In the genomic region with DNA sequence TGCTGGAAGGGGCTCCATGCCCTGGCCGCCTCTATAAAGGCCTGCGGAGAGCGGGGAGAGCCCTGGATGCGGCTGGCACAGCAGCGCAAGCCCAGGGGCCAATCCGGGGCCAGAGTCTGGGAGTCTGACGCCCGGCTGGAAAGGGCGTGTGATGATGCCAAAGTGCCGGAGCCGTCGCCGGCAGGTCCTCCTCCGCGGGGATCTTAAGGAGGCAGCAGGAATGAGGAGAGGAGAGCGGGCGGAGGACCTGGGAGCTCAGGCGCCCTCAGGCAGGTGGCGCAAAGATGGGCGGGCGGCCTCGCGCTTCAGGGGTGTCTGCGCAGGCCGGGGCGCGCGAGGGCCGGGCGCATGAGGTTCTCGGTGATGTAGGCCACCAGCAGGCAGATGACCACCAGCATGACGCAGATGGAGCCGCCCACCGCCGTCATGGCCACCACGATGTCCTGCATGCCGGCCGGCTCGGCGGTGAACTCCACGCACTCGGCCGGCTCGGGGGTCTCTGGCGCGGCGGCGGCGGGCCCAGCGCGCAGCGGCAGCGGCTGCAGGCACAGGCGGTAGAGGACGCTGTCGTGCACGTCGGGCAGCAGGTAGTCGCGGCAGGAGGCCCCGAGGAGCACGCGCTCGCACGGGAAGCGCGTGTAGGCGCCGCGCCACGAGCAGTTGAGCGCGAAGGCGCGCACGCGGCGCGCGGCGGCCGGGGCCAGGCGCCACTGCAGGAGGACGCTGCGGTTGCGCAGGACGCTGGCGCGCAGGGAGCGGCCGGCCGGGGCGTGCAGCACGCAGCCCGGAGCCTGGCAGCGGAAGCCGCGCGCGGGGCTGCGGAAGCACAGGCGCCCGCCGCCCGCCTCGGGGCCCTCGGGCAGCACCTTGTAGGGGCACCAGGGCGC, we compare ENCODE assay signal across 8 cellular contexts. TPM values are rescaled to one million over a fixed set of nuclear protein-coding genes. Genes with fewer than 3 reads are reported as not detected.
A peak's percentile ranks its signal among the peaks of the same experiment; 100 is the strongest.
DNase-seq lines count a peak whose midpoint lies in the region; ATAC-seq, FAIRE-seq and TF ChIP-seq lines count a peak whose summit lies in the region.

No MANE protein-coding gene starts in this region.

- POLR2A ChIA-PET in CD4-positive, alpha-beta T cell (lab: Charles Lee) = interaction anchor here (3.3 kb wide), 1 partner anchor 16 kb away, joined by 21 read pairs; the partner anchor contains the start of gene MIB2

- no peaks in the 10 kb centered on the region for H3K36me3 Mint-ChIP-seq in CD4-positive, alpha-beta T cell (ENCODE audit: low read depth)
- no peaks in the 10 kb centered on the region for H3K36me3 Mint-ChIP-seq in activated T-helper 17 cell treated with anti-CD3 and anti-CD28 coated beads, Interleukin-2, amount 50 U/mL, for 72 hours (ENCODE audit: low read depth)

- no peak for TF ChIP-seq CTCF in CD4-positive, alpha-beta T cell (IDR thresholded peaks at IDR 0.05)
- TF ChIP-seq CTCF in cardiac muscle cell (IDR thresholded peaks at IDR 0.05; ENCODE audit: low read depth, low read length) = no peak

- H3K27me3 ChIP-seq in CD4-positive, alpha-beta T cell (ENCODE audit: control insufficient read depth, insufficient read depth, low read length) = no peaks in the 10 kb centered on the region
- H3K27me3 ChIP-seq in HUES64 (ENCODE audit: insufficient read depth, low read length) (peaks cover 69% of the 10 kb centered on the region), cardiac muscle cell (peaks cover 52% of the 10 kb centered on the region), small intestine (ENCODE audit: control insufficient read depth in 2 of 2, insufficient read depth in 2 of 2, low read length in 2 of 2) (peaks cover 5 to 6% of the 10 kb centered on the region in 2 donors)

- H3K4me3 Mint-ChIP-seq in CD4-positive, alpha-beta T cell = peak overlapping the region; percentile 83
- H3K4me3 Mint-ChIP-seq in activated T-helper 17 cell treated with anti-CD3 and anti-CD28 coated beads, Interleukin-2, amount 50 U/mL, for 72 hours = peak overlapping the region; percentile 79

- DNase-seq in CD4-positive, alpha-beta T cell = peak in 6 of 10 experiments; percentile 18 to 42 (median 26)
- peak; percentile 46 to 66 for DNase-seq in cardiac muscle cell (ENCODE audit: low read depth in 1 of 2, low spot score in 1 of 2)
- DNase-seq in small intestine = no peak
- no peak for DNase-seq in NCI-H1105 (lab: John Stamatoyannopoulos, UW)
- no peak for DNase-seq in SKM-1 (lab: John Stamatoyannopoulos, UW; ENCODE audit: unreplicated experiment)

- H3K4me1 Mint-ChIP-seq in CD4-positive, alpha-beta T cell (ENCODE audit: low read depth) = peaks cover 4% of the 10 kb centered on the region
- no peaks in the 10 kb centered on the region for H3K4me1 Mint-ChIP-seq in activated T-helper 17 cell treated with anti-CD3 and anti-CD28 coated beads, Interleukin-2, amount 50 U/mL, for 72 hours

- FAIRE-seq in small intestine (lab: Jason Lieb, UNC) = no peak

- CTCF ChIA-PET in CD4-positive, alpha-beta T cell (lab: Charles Lee) = no interaction called here

- WGBS in HUES64 = 11% methylated on average over 108 of the region's 108 CpGs
- 7 to 14% (median 10%) methylated on average over 72 to 108 of the region's 108 CpGs for WGBS in small intestine, 3 donors

- peak overlapping the region; percentile 60 for H3K9ac ChIP-seq in HUES64 (ENCODE audit: low read depth, low read length)

- peak; percentile 59 for ATAC-seq in CD4-positive, alpha-beta T cell (ENCODE audit: poor library complexity)
- ATAC-seq in activated T-helper 17 cell treated with anti-CD3 and anti-CD28 coated beads, Interleukin-2, amount 50 U/mL, for 72 hours (replicated peaks) = peak; percentile 67
- ATAC-seq in GM19455 (IDR thresholded peaks at IDR 0.05; ENCODE audit: unreplicated experiment) = no peak

- intact Hi-C loops in CD4-positive, alpha-beta T cell (cut with DNase I, micrococcal nuclease) = no loop called here

- H3K27ac Mint-ChIP-seq in CD4-positive, alpha-beta T cell = peak overlapping the region; percentile 33
- H3K27ac Mint-ChIP-seq in activated T-helper 17 cell treated with anti-CD3 and anti-CD28 coated beads, Interleukin-2, amount 50 U/mL, for 72 hours = peak overlapping the region; percentile 63

- H3K9me3 ChIP-seq in CD4-positive, alpha-beta T cell (ENCODE audit: control insufficient read depth, low read length) = no peaks in the 10 kb centered on the region
- H3K9me3 ChIP-seq in HUES64 (ENCODE audit: insufficient read depth, low read depth, low read length) (no peaks in the 10 kb centered on the region), cardiac muscle cell (ENCODE audit: low read depth) (no peaks in the 10 kb centered on the region), small intestine (ENCODE audit: control insufficient read depth, low read depth) (no peaks in the 10 kb centered on the region)

- no peaks in the 10 kb centered on the region for H3K27me3 Mint-ChIP-seq in CD4-positive, alpha-beta T cell
- no peaks in the 10 kb centered on the region for H3K27me3 Mint-ChIP-seq in activated T-helper 17 cell treated with anti-CD3 and anti-CD28 coated beads, Interleukin-2, amount 50 U/mL, for 72 hours

- H3K4me3 ChIP-seq in HUES64 (ENCODE audit: low read length) (peak overlapping the region; percentile 50), cardiac muscle cell (peak overlapping the region; percentile 12), small intestine (ENCODE audit: low read depth in 1 of 2, low read length in 2 of 2) (peak overlapping the region; percentile 39 to 70)

- 0 out of 2 replicates have a peak, but pooled peaks cover 5% of the 10 kb centered on the region for H3K4me1 ChIP-seq in HUES64 (ENCODE audit: insufficient read depth, low read length)
- H3K4me1 ChIP-seq in cardiac muscle cell (ENCODE audit: low read depth) = peaks cover 14% of the 10 kb centered on the region
- no peaks in the 10 kb centered on the region for H3K4me1 ChIP-seq in small intestine (ENCODE audit: control insufficient read depth in 2 of 2, insufficient read depth in 1 of 2, low read depth in 1 of 2, low read length in 1 of 2)

- H3K27ac ChIP-seq in CD4-positive, alpha-beta T cell (ENCODE audit: low read depth, low read length) = no peak overlapping the region
- H3K27ac ChIP-seq in HUES64 (ENCODE audit: low read depth, low read length) (no peak overlapping the region), cardiac muscle cell (no peak overlapping the region), small intestine (ENCODE audit: low read depth in 1 of 2, low read length in 1 of 2) (no peak overlapping the region)

- H3K9me3 Mint-ChIP-seq in CD4-positive, alpha-beta T cell = no peaks in the 10 kb centered on the region
- H3K9me3 Mint-ChIP-seq in activated T-helper 17 cell treated with anti-CD3 and anti-CD28 coated beads, Interleukin-2, amount 50 U/mL, for 72 hours = no peaks in the 10 kb centered on the region

- H3K36me3 ChIP-seq in HUES64 (ENCODE audit: insufficient read depth, low read length) (no peaks in the 10 kb centered on the region), cardiac muscle cell (no peaks in the 10 kb centered on the region), small intestine (ENCODE audit: control insufficient read depth in 2 of 2, insufficient read depth in 2 of 2, low read length in 2 of 2) (no peaks in the 10 kb centered on the region)

RNA-seq across cellular contexts. Expression of gene FNDC10, which starts 0.7 kb away (rescaled TPM):
- 1 to 10 TPM; 1.0 to 1.3 TPM for total RNA-seq in CD4-positive, alpha-beta T cell
- polyA plus RNA-seq in HUES64 (2013, experiment 1 of 2) = 5.2 TPM
- 7.9 TPM for polyA plus RNA-seq in HUES64 (2013, experiment 2 of 2)
- total RNA-seq in activated T-helper 17 cell treated with anti-CD3 and anti-CD28 coated beads, Interleukin-2, amount 50 U/mL, for 72 hours = 1 to 10 TPM; 1.1 to 1.4 TPM
- 30.9 and 46.5 TPM in 2 replicates for total RNA-seq in cardiac muscle cell
- polyA plus RNA-seq in cardiac muscle cell = 34.1 and 62.3 TPM in 2 replicates
- polyA plus RNA-seq in small intestine = 1 to 10 TPM in 2 of 3 donors, under 1 TPM in 1; 0.54 to 2.9 (median 2.2) TPM

RNA-seq across cellular contexts. Expression of gene MIB2, which starts 16.0 kb away (rescaled TPM):
- 10 to 100 TPM; 58.3 to 59.4 TPM for total RNA-seq in CD4-positive, alpha-beta T cell
- polyA plus RNA-seq in HUES64 (2013, experiment 1 of 2) = 19.2 TPM
- 21.4 TPM for polyA plus RNA-seq in HUES64 (2013, experiment 2 of 2)
- total RNA-seq in activated T-helper 17 cell treated with anti-CD3 and anti-CD28 coated beads, Interleukin-2, amount 50 U/mL, for 72 hours = 10 to 100 TPM; 42.7 to 83.5 TPM
- total RNA-seq in cardiac muscle cell = 191 and 248 TPM in 2 replicates
- polyA plus RNA-seq in cardiac muscle cell = 160 and 168 TPM in 2 replicates
- polyA plus RNA-seq in small intestine = 100 to 1,000 TPM in 2 of 3 donors, 10 to 100 TPM in 1; 53.3 to 213 (median 178) TPM

RNA-seq across cellular contexts. Expression of gene SSU72, which starts 24.6 kb away (rescaled TPM):
- total RNA-seq in CD4-positive, alpha-beta T cell = 100 to 1,000 TPM in 1 of 2 experiments, 10 to 100 TPM in 1; 95.4 to 101 TPM
- 136 TPM for polyA plus RNA-seq in HUES64 (2013, experiment 1 of 2)
- polyA plus RNA-seq in HUES64 (2013, experiment 2 of 2) = 130 TPM
- total RNA-seq in activated T-helper 17 cell treated with anti-CD3 and anti-CD28 coated beads, Interleukin-2, amount 50 U/mL, for 72 hours = 100 to 1,000 TPM in 1 of 2 donors, 10 to 100 TPM in 1; 75.6 to 133 TPM
- 97.3 and 131 TPM in 2 replicates for total RNA-seq in cardiac muscle cell
- polyA plus RNA-seq in cardiac muscle cell = 172 and 202 TPM in 2 replicates
- 100 to 1,000 TPM; 115 to 140 (median 133) TPM for polyA plus RNA-seq in small intestine

RNA-seq across cellular contexts. Expression of gene MMP23B, which starts 32.7 kb away (rescaled TPM):
- 1 to 10 TPM; 3.0 to 3.7 TPM for total RNA-seq in CD4-positive, alpha-beta T cell
- polyA plus RNA-seq in HUES64 (2013, experiment 1 of 2) = 2.6 TPM
- 3.0 TPM for polyA plus RNA-seq in HUES64 (2013, experiment 2 of 2)
- 1 to 10 TPM; 1.8 to 6.5 TPM for total RNA-seq in activated T-helper 17 cell treated with anti-CD3 and anti-CD28 coated beads, Interleukin-2, amount 50 U/mL, for 72 hours
- total RNA-seq in cardiac muscle cell = 23.6 and 30.0 TPM in 2 replicates
- 11.3 and 14.1 TPM in 2 replicates for polyA plus RNA-seq in cardiac muscle cell
- polyA plus RNA-seq in small intestine = 10 to 100 TPM in 1 of 3 donors, 1 to 10 TPM in 2; 1.2 to 16.5 (median 1.6) TPM

RNA-seq across cellular contexts. Expression of gene TMEM240, which starts 58.8 kb away (rescaled TPM):
- 1 to 10 TPM in 1 of 2 experiments, under 1 TPM in 1; 0.75 to 1.5 TPM for total RNA-seq in CD4-positive, alpha-beta T cell
- 4.4 TPM for polyA plus RNA-seq in HUES64 (2013, experiment 1 of 2)
- 7.0 TPM for polyA plus RNA-seq in HUES64 (2013, experiment 2 of 2)
- total RNA-seq in activated T-helper 17 cell treated with anti-CD3 and anti-CD28 coated beads, Interleukin-2, amount 50 U/mL, for 72 hours = 1 to 10 TPM; 2.1 to 2.3 TPM
- total RNA-seq in cardiac muscle cell = 8.1 and 26.0 TPM in 2 replicates
- polyA plus RNA-seq in cardiac muscle cell (6.2 and 10.4 TPM in 2 replicates), small intestine (1 to 10 TPM in 2 of 3 donors, not detected in 1; 1.6 to 3.7 TPM)

Comparison
In these comparisons a context has a peak if more than half of its experiments do, and no peak if none do; other contexts are left out.
1. DNase-seq: peak in CD4-positive, alpha-beta T cell (6 of 10) and cardiac muscle cell (2 of 2); none in small intestine (single experiment), NCI-H1105 (single experiment) and SKM-1 (single experiment).
2. RNA of gene FNDC10, which starts 0.7 kb away (total RNA-seq): 30.9 to 46.5 TPM in cardiac muscle cell; 1.1 to 1.4 TPM in activated T-helper 17 cell treated with anti-CD3 and anti-CD28 coated beads, Interleukin-2, amount 50 U/mL, for 72 hours and 1.0 to 1.3 TPM in CD4-positive, alpha-beta T cell; every median in the first group is over 10 times any median in the second.
3. Peak in every context shown above with its lines, with median percentiles within 50 percentile points of each other: H3K4me3 ChIP-seq.